In the genomic region with DNA sequence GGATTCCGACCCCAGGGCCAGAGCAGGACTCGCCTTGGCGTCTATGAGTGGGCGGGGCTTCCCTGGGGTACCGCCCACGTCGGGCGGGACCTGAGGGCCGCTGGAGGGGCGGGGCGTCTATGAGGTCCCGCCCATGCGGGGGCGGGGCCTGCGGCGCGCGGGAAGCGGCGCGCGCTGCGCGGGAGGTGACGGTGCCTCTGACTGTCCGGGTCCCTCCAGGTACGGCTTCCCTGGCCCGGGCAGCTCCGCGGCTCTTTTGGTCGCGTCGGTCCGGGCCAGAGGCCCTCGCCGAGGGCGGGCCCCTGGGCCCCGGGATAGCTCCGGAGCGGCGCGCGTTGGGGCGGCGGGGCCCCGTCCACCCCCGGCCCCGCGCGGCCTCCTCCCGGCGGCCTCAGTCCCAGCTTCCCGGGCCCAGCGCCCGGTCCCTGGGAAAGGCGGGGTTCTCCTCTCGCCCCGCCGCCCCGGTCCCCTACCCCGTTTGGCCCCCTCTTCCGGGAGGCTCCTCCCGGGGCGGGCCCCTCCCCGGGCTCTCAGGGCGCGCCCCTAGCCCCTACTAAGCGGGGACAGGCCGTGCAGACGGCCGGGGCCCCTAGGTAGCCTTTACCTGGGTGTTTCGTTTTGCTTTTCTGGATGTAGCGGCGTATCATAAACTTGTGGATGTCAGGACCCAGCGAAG, we compare ENCODE assay signal across 8 cellular contexts. TPM values are rescaled to one million over a fixed set of nuclear protein-coding genes. Genes with fewer than 3 reads are reported as not detected.
DNase-seq lines count a peak whose midpoint lies in the region; ATAC-seq, FAIRE-seq and TF ChIP-seq lines count a peak whose summit lies in the region.

CHAF1B (plus strand) TSS at position 160 of the 676 bp plus-strand sequence. CDS start 745 bp downstream, outside the sequence.

- CTCF ChIA-PET in A673 (lab: Charles Lee) = no interaction called here

- H3K4me1 ChIP-seq in A673 (ENCODE audit: insufficient read depth, low read length, poor library complexity, severe bottlenecking) (peaks cover 25% of the 10 kb centered on the region), kidney (ENCODE audit: control insufficient read depth in 1 of 2, insufficient read depth in 1 of 2, low read depth in 1 of 2, low read length in 2 of 2) (no peaks in the 10 kb centered on the region)

- peak; percentile 86 for ATAC-seq in GM18861 (IDR thresholded peaks at IDR 0.05; ENCODE audit: unreplicated experiment)
- ATAC-seq in HG03095 (IDR thresholded peaks at IDR 0.05; ENCODE audit: unreplicated experiment) = peak; percentile 89

- TF ChIP-seq CTCF in A673 (conservative IDR thresholded peaks at IDR 0.05; ENCODE audit: low read depth, low read length) = no peak
- TF ChIP-seq CTCF in kidney (IDR thresholded peaks at IDR 0.05; ENCODE audit: borderline replicate concordance, extremely low read depth, insufficient read depth) = no peak

- H3K36me3 ChIP-seq in A673 (ENCODE audit: insufficient read depth, low read length, poor library complexity, severe bottlenecking) = peaks cover 13% of the 10 kb centered on the region
- no peaks in the 10 kb centered on the region for H3K36me3 ChIP-seq in kidney (ENCODE audit: control insufficient read depth in 1 of 2, insufficient read depth in 2 of 2, low read length in 2 of 2)

- peak within 1 kb of the TSS in 1 of 2 donors; percentile 65 for H3K9ac ChIP-seq in kidney (ENCODE audit: low read length in 2 of 2)

- POLR2A ChIA-PET in A673 (lab: Charles Lee; ENCODE audit: low non-redundant PET) = no interaction called here

- H3K4me3 ChIP-seq in A673 (ENCODE audit: low read depth, low read length, poor library complexity, severe bottlenecking) (peak within 1 kb of the TSS; percentile 70), kidney (ENCODE audit: low read length in 2 of 2) (peak within 1 kb of the TSS; percentile 53 to 66)

- H3K9me3 ChIP-seq in A673 (ENCODE audit: low read depth, low read length, poor library complexity, severe bottlenecking) (no peaks in the 10 kb centered on the region), kidney (ENCODE audit: control insufficient read depth in 1 of 2, low read length in 2 of 2) (no peaks in the 10 kb centered on the region)

- no peaks in the 10 kb centered on the region for H3K27me3 ChIP-seq in A673 (replicated peaks; ENCODE audit: insufficient read depth, low read depth, low read length, poor library complexity)

- BruUV-seq in A673 (replicated peaks; lab: Mats Ljungman, UMichigan) = no TSS peak

- no peak for FAIRE-seq in kidney (lab: Jason Lieb, UNC)

- intact Hi-C loops in A673 (cut with micrococcal nuclease; ENCODE audit: unreplicated experiment) (loop anchor here (2.0 to 5.0 kb wide), 2 partner anchors 228 to 245 kb away; partner anchors contain the start of gene DOP1B), kidney (cut with DNase I) (no loop called here)

- DNase-seq in A673 (ENCODE audit: low spot score) (peak; percentile 81), NCI-H2171 treated with DMSO at 0.1 percent for 48 hours (lab: John Stamatoyannopoulos, UW) (peak; percentile 63), kidney (peak; percentile 91)
- DNase-seq in activated CD4-positive, CD25-positive, alpha-beta regulatory T cell (lab: John Stamatoyannopoulos, UW) = peak; percentile 63 to 78 (median 64)
- DNase-seq in central memory CD4-positive, alpha-beta T cell = peak; percentile 77
- DNase-seq in stimulated activated CD4-positive, alpha-beta T cell treated with anti-CD3 and anti-CD28 coated beads, Interleukin-12 subunit alpha, Interleukin-12 subunit beta, amount 100 ng/mL, for 48 hours (ENCODE audit: low read depth in 2 of 3, low spot score in 1 of 3) = peak; percentile 63 to 82 (median 77)

- H3K27ac ChIP-seq in A673 (ENCODE audit: low read depth, low read length, poor library complexity, severe bottlenecking) = peak within 1 kb of the TSS; percentile 80
- H3K27ac ChIP-seq in kidney (ENCODE audit: low read depth in 2 of 2, low read length in 2 of 2) = no peak within 1 kb of the TSS

RNA-seq across cellular contexts. Expression of gene CHAF1B, which starts in this region (rescaled TPM):
- total RNA-seq in A673 (2021) = 52.7 and 53.4 TPM in 2 replicates
- total RNA-seq in kidney = 2.5 TPM
- polyA plus RNA-seq in kidney (ENCODE audit: insufficient read depth, low read depth, low replicate concordance) = 1.0 TPM

Comparison
In these comparisons a context has a peak if more than half of its experiments do, and no peak if none do; other contexts are left out.
1. RNA of gene CHAF1B (total RNA-seq): 52.7 to 53.4 TPM in A673; 2.5 TPM in kidney (single experiment); every median in the first group is over 10 times any median in the second.
2. Peak in every context shown above with its lines, with median percentiles within 50 percentile points of each other: DNase-seq.